1 cellular context compared by ENCODE assay signal in the genomic region with DNA sequence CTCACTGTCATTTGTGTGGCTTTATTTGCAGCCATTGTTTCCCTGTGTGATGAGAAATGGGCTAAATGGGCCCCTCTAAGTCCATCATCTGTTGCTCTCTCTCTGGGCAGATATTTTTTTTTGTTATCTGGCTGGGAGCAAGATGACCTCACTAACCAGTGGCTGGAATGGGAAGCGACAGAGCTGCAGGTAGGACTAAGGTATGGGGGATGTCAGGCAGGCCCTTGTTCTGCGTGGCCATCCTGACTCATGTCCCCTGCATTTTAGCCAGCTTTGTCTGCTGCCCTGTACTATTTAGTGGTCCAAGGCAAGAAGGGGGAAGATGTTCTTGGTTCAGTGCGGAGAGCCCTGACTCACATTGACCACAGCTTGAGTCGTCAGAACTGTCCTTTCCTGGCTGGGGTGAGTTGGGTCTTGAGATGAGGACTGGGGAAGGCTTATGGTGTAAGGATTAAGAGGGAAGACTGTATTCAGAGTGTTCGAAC.
TF ChIP-seq lines count a peak whose summit lies in the region.

No MANE protein-coding gene starts in this region.

TF ChIP-seq in HCT116, 20 proteins besides CTCF, POLR2A, EP300 and RAD21 (continued from another document):
- TF ChIP-seq FOSL1 (IDR thresholded peaks at IDR 0.05; ENCODE audit: low read depth) (no peak), SRF (IDR thresholded peaks at IDR 0.05; ENCODE audit: low read depth) (no peak), TCF7L2 (IDR thresholded peaks at IDR 0.05; ENCODE audit: borderline replicate concordance, extremely low read depth, insufficient read depth, insufficient read length) (no peak), EZH2 (IDR thresholded peaks at IDR 0.05) (no peak), CBX3 (IDR thresholded peaks at IDR 0.05; ENCODE audit: low read depth) (no peak), ELF1 (IDR thresholded peaks at IDR 0.05; ENCODE audit: borderline replicate concordance, low read depth) (no peak), SIN3A (IDR thresholded peaks at IDR 0.05; ENCODE audit: low read depth) (no peak), CEBPB (IDR thresholded peaks at IDR 0.05; ENCODE audit: low read depth) (no peak), POLR2AphosphoS5 (IDR thresholded peaks at IDR 0.05; ENCODE audit: low read depth, low read length) (no peak), JUND (IDR thresholded peaks at IDR 0.05) (no peak)
- TF ChIP-seq, protein P1, sequence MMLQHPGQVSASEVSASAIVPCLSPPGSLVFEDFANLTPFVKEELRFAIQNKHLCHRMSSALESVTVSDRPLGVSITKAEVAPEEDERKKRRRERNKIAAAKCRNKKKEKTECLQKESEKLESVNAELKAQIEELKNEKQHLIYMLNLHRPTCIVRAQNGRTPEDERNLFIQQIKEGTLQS (IDR thresholded peaks at IDR 0.05), result no peak
- TF ChIP-seq, protein P2, sequence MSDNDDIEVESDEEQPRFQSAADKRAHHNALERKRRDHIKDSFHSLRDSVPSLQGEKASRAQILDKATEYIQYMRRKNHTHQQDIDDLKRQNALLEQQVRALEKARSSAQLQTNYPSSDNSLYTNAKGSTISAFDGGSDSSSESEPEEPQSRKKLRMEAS (IDR thresholded peaks at IDR 0.05), result no peak
TF ChIP-seq in HCT116: peak in this region for 0.
